In the genomic region with DNA sequence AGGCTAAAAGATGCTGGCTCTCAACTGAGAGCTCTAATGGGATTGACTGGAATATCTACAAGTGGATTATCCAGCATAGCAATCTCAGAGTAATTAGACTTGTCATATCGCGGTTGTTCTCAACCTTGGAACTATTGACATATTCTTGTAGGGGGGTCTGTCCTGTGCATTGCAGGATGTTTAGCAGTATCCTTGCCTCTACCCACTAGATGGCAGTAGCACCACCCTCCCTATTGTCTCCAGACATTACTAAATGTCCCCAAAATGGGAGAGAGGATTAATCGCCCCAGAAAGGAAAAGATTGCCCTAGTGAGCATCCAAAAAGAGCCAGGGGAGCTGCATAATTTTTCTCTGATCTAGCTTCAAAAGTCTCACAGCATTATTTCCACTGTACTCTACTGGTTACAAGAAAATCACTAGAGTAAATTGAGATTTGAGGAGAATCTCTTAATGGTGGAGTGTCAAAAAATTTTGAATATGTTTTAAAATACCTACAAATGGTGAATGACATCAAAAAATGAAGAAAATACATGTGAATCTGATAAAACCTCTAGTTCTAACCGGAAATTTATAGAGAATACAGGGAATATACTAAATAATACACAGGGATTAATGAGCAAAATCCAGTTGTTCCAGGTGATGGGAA, we compare ENCODE assay signal across 8 cellular contexts.
DNase-seq lines count a peak whose midpoint lies in the region; ATAC-seq and TF ChIP-seq lines count a peak whose summit lies in the region.

No MANE protein-coding gene starts in this region.

- ATAC-seq in GM18873 (IDR thresholded peaks at IDR 0.05; ENCODE audit: low FRiP score, unreplicated experiment) (peak; percentile 65), HG03025 (IDR thresholded peaks at IDR 0.05; ENCODE audit: low FRiP score, unreplicated experiment) (peak; percentile 95)

- H3K4me3 Mint-ChIP-seq in nephron, result no peak overlapping the region

- no peaks in the 10 kb centered on the region for H3K27me3 Mint-ChIP-seq in nephron (ENCODE audit: low read depth)

- DNase-seq in D341Med (ENCODE audit: low spot score) (peak; percentile 37), NCI-H2029 treated with DMSO at 0.1 percent for 48 hours (lab: John Stamatoyannopoulos, UW) (peak; percentile 9), cerebellar cortex (ENCODE audit: low spot score) (peak; percentile 17), NCI-H187 treated with DMSO at 0.1 percent for 48 hours (lab: John Stamatoyannopoulos, UW) (no peak), 8988T (no peak)

- peak; percentile 59 to 64 (median 62) for TF ChIP-seq CTCF in nephron (IDR thresholded peaks at IDR 0.05; ENCODE audit: unreplicated experiment in 3 of 3)

- H3K36me3 Mint-ChIP-seq in nephron (ENCODE audit: low read depth), result no peaks in the 10 kb centered on the region

- H3K27ac Mint-ChIP-seq in nephron, result no peak overlapping the region

- no peaks in the 10 kb centered on the region for H3K9me3 Mint-ChIP-seq in nephron

- no peaks in the 10 kb centered on the region for H3K4me1 Mint-ChIP-seq in nephron

Comparison
In these comparisons a context has a peak if more than half of its experiments do, and no peak if none do; other contexts are left out.
1. DNase-seq: peak in D341Med (single experiment), NCI-H2029 treated with DMSO at 0.1 percent for 48 hours (single experiment) and cerebellar cortex (single experiment); none in NCI-H187 treated with DMSO at 0.1 percent for 48 hours (single experiment) and 8988T (single experiment).